In genomic region chr11:71441251-71441650, GRCh38 we compare ENCODE assay signal across 24 cellular contexts.
"Had no signal": no experiment of that assay in that cellular context is flagged by ENCODE, and none has a peak within 500 bp of the region (broad histone marks: within the 10 kb centered on the region; RNA-seq: fewer than 3 reads in every experiment).

No MANE protein-coding gene starts in this region.

- H3K4me1 Mint-ChIP-seq: endodermal cell had no signal

- H3K4me1 ChIP-seq: colonic mucosa, esophagus muscularis mucosa, gastrocnemius medialis, heart right ventricle, left lung, lower lobe of right lung had no signal

- FAIRE-seq: endometrium, endothelial cell of umbilical vein, islet of Langerhans, keratinocyte had no signal

- H3K27ac Mint-ChIP-seq: dendritic cell treated with granulocyte-macrophage colony-stimulating factor and Interleukin-4, amounts not matched to agents 40 ng/mL and 50 ng/mL, for 4 days; endodermal cell had no signal

- ATAC-seq: effector memory CD8-positive, alpha-beta T cell; gastrocnemius medialis; heart right ventricle; left cardiac atrium; left lung; left ventricle myocardium superior; lower lobe of right lung; naive thymus-derived CD4-positive, alpha-beta T cell had no signal

- H3K27me3 Mint-ChIP-seq: dendritic cell treated with granulocyte-macrophage colony-stimulating factor and Interleukin-4, amounts not matched to agents 40 ng/mL and 50 ng/mL, for 4 days; effector memory CD8-positive, alpha-beta T cell; naive thymus-derived CD4-positive, alpha-beta T cell had no signal

- H3K4me3 ChIP-seq: colonic mucosa, esophagus muscularis mucosa, gastrocnemius medialis, heart right ventricle, left lung, lower lobe of right lung had no signal

- H3K9me3 ChIP-seq: colonic mucosa, esophagus muscularis mucosa, gastrocnemius medialis, left lung, lower lobe of right lung had no signal

- H3K9me3 Mint-ChIP-seq: effector memory CD8-positive, alpha-beta T cell had no signal

- H3K4me3 Mint-ChIP-seq: dendritic cell treated with granulocyte-macrophage colony-stimulating factor and Interleukin-4, amounts not matched to agents 40 ng/mL and 50 ng/mL, for 4 days; effector memory CD8-positive, alpha-beta T cell; endodermal cell had no signal

- H3K27me3 ChIP-seq: colonic mucosa, esophagus muscularis mucosa, gastrocnemius medialis, heart right ventricle, left lung had no signal

- DNase-seq: colonic mucosa; cortex of kidney; effector CD8-positive, alpha-beta T cell; effector memory CD8-positive, alpha-beta T cell; endodermal cell; foreskin fibroblast; foreskin melanocyte; gastrocnemius medialis; glutamatergic neuron; heart right ventricle; hippocampal formation; left cardiac atrium; left lung; left ventricle myocardium superior; lower lobe of right lung; mesenchymal stem cell; midbrain; naive thymus-derived CD4-positive, alpha-beta T cell had no signal

- H3K27ac ChIP-seq: colonic mucosa, esophagus muscularis mucosa, gastrocnemius medialis, heart right ventricle, left lung, lower lobe of right lung had no signal
